ENCODE assay signal across 14 cellular contexts in genomic region chr4:80037864-80038263, GRCh38. TPM values are rescaled to one million over a fixed set of nuclear protein-coding genes. Genes with fewer than 3 reads are reported as not detected.
A peak's percentile ranks its signal among the peaks of the same experiment; 100 is the strongest.
DNase-seq lines count a peak whose midpoint lies in the region; ATAC-seq and TF ChIP-seq lines count a peak whose summit lies in the region.
"Had no signal": no experiment of that assay in that cellular context is flagged by ENCODE, and none has a peak within 500 bp of the region (broad histone marks: within the 10 kb centered on the region; RNA-seq: fewer than 3 reads in every experiment).

No MANE protein-coding gene starts in this region.

- H3K4me3 ChIP-seq in right atrium auricular region (no peak overlapping the region), right cardiac atrium (ENCODE audit: low read length) (no peak overlapping the region), urinary bladder (ENCODE audit: low read depth, low read length) (no peak overlapping the region)
- H3K4me3 ChIP-seq in effector memory CD4-positive, alpha-beta T cell (ENCODE audit: insufficient read depth, low read depth, low read length, poor library complexity, severe bottlenecking) = no peak overlapping the region

- POLR2A ChIA-PET in WTC11 (lab: Charles Lee) = no interaction called here

- H3K27ac ChIP-seq in right atrium auricular region (peak overlapping the region; percentile 71 to 82), right cardiac atrium (ENCODE audit: low read length) (no peak overlapping the region), urinary bladder (ENCODE audit: low read depth) (peak overlapping the region; percentile 23)
- H3K27ac ChIP-seq in effector memory CD4-positive, alpha-beta T cell (ENCODE audit: insufficient read depth, low read length, poor library complexity, severe bottlenecking) = peak overlapping the region; percentile 57

- H3K27me3 ChIP-seq in right atrium auricular region = no peaks in the 10 kb centered on the region
- no peaks in the 10 kb centered on the region for H3K27me3 ChIP-seq in right cardiac atrium (ENCODE audit: control insufficient read depth, insufficient read depth)
- no peaks in the 10 kb centered on the region for H3K27me3 ChIP-seq in effector memory CD4-positive, alpha-beta T cell (replicated peaks; ENCODE audit: control insufficient read depth, insufficient read depth, low read length, poor library complexity, severe bottlenecking)

- peaks cover 0 to 28% of the 10 kb centered on the region in 2 donors for H3K4me1 ChIP-seq in right atrium auricular region
- H3K4me1 ChIP-seq in right cardiac atrium (ENCODE audit: control insufficient read depth, insufficient read depth, low read length) = peaks cover 3% of the 10 kb centered on the region
- H3K4me1 ChIP-seq in effector memory CD4-positive, alpha-beta T cell (ENCODE audit: control insufficient read depth, insufficient read depth, low read length, poor library complexity, severe bottlenecking) = peaks cover 11% of the 10 kb centered on the region
- H3K4me1 ChIP-seq in urinary bladder (ENCODE audit: insufficient read depth) = no peaks in the 10 kb centered on the region

- no peaks in the 10 kb centered on the region for H3K27me3 Mint-ChIP-seq in nephron (ENCODE audit: low read depth)
- no peaks in the 10 kb centered on the region for H3K27me3 Mint-ChIP-seq in WTC11 (ENCODE audit: low read depth)
- H3K27me3 Mint-ChIP-seq: activated CD4-positive, alpha-beta T cell treated with anti-CD3 and anti-CD28 coated beads, Interleukin-2, amount 10 ng/mL, durations not matched to agents 24 days and 14 days had no signal

- TF ChIP-seq CTCF in right atrium auricular region (IDR thresholded peaks at IDR 0.05) (no peak), nephron (IDR thresholded peaks at IDR 0.05; ENCODE audit: unreplicated experiment in 3 of 3) (no peak), WTC11 (IDR thresholded peaks at IDR 0.05) (no peak)

- WGBS in right cardiac atrium = 83% methylated on average over 1 of the region's 1 CpG
- 59% methylated on average over 1 of the region's 1 CpG for WGBS in urinary bladder

- H3K36me3 ChIP-seq in right atrium auricular region (no peaks in the 10 kb centered on the region), urinary bladder (ENCODE audit: insufficient read depth) (peaks cover 2% of the 10 kb centered on the region)
- H3K36me3 ChIP-seq in effector memory CD4-positive, alpha-beta T cell (ENCODE audit: control insufficient read depth, insufficient read depth, low read length) = peaks cover 18% of the 10 kb centered on the region

- H3K4me3 Mint-ChIP-seq in nephron (no peak overlapping the region), WTC11 (no peak overlapping the region)

- H3K27ac Mint-ChIP-seq in nephron (peak overlapping the region; percentile 97 to 98 (median 97)), WTC11 (no peak overlapping the region)

- peaks cover 32% of the 10 kb centered on the region for H3K36me3 Mint-ChIP-seq in nephron (ENCODE audit: low read depth)
- H3K36me3 Mint-ChIP-seq in WTC11 = no peaks in the 10 kb centered on the region

- peaks cover 30% of the 10 kb centered on the region for H3K4me1 Mint-ChIP-seq in nephron
- H3K4me1 Mint-ChIP-seq in WTC11 = no peaks in the 10 kb centered on the region

- H3K9me3 Mint-ChIP-seq in nephron = peaks cover 7% of the 10 kb centered on the region
- H3K9me3 Mint-ChIP-seq in WTC11 = no peaks in the 10 kb centered on the region

- DNase-seq in right atrium auricular region (ENCODE audit: low spot score) (no peak), right cardiac atrium (no peak), WTC11 (ENCODE audit: low spot score) (no peak), NAMALWA (ENCODE audit: low spot score) (no peak)
- no peak for DNase-seq in effector memory CD4-positive, alpha-beta T cell
- DNase-seq in activated CD8-positive, alpha-beta memory T cell treated with anti-CD3 and anti-CD28 coated beads for 24 hours = no peak
- DNase-seq: activated CD4-positive, alpha-beta T cell treated with anti-CD3 and anti-CD28 coated beads, Interleukin-2, amount 10 ng/mL, durations not matched to agents 24 days and 14 days; COR-L47; mammary epithelial cell; NCI-H1092; SHP77 treated with DMSO at 0.1 percent for 48 hours had no signal

- ATAC-seq in right cardiac atrium (no peak), WTC11 (no peak)
- ATAC-seq: HCT116 had no signal

- CTCF ChIA-PET in WTC11 (lab: Charles Lee) = no interaction called here

- H3K9me3 ChIP-seq in right atrium auricular region = no peaks in the 10 kb centered on the region
- H3K9me3 ChIP-seq in right cardiac atrium (ENCODE audit: control insufficient read depth, low read length) = no peaks in the 10 kb centered on the region
- H3K9me3 ChIP-seq in effector memory CD4-positive, alpha-beta T cell (ENCODE audit: control insufficient read depth, low read length) = no peaks in the 10 kb centered on the region

- intact Hi-C loops in right cardiac atrium (cut with DNase I) = no loop called here

TF ChIP-seq in WTC11, 78 proteins besides CTCF, POLR2A, EP300 and RAD21:
- no peak for TF ChIP-seq ZBTB21 (CRISPR knock-in tag; IDR thresholded peaks at IDR 0.05; ENCODE audit: borderline replicate concordance)
- TF ChIP-seq SP1 (CRISPR knock-in tag; conservative IDR thresholded peaks at IDR 0.05) = no peak
- TF ChIP-seq MYBL2 (CRISPR knock-in tag; IDR thresholded peaks at IDR 0.05) = no peak
- TF ChIP-seq JAZF1 (CRISPR knock-in tag; IDR thresholded peaks at IDR 0.05) = no peak
- TF ChIP-seq RELA (CRISPR knock-in tag; IDR thresholded peaks at IDR 0.05; ENCODE audit: borderline replicate concordance) = no peak
- TF ChIP-seq HMGA2 (CRISPR knock-in tag; IDR thresholded peaks at IDR 0.05) = no peak
- TF ChIP-seq ATF1 (CRISPR knock-in tag; IDR thresholded peaks at IDR 0.05) = no peak
- TF ChIP-seq NR3C1 (CRISPR knock-in tag; conservative IDR thresholded peaks at IDR 0.05; ENCODE audit: low read depth) = no peak
- TF ChIP-seq IRF2 (CRISPR knock-in tag; IDR thresholded peaks at IDR 0.05; ENCODE audit: borderline replicate concordance, low read depth) = no peak

RNA-seq across cellular contexts. Expression of gene ANTXR2, which starts 35.2 kb away (rescaled TPM):
- total RNA-seq in right atrium auricular region (10 to 100 TPM; 24.5 to 32.8 TPM), right cardiac atrium (10 to 100 TPM; 38.6 to 51.4 (median 46.7) TPM), urinary bladder (149 TPM), WTC11 (2021) (7.9 to 9.9 TPM (median 9.0 TPM) in 3 replicates)
- polyA plus RNA-seq in right cardiac atrium (13.5 TPM), urinary bladder (133 TPM)
